ENCODE assay signal across 25 cellular contexts in the genomic region with DNA sequence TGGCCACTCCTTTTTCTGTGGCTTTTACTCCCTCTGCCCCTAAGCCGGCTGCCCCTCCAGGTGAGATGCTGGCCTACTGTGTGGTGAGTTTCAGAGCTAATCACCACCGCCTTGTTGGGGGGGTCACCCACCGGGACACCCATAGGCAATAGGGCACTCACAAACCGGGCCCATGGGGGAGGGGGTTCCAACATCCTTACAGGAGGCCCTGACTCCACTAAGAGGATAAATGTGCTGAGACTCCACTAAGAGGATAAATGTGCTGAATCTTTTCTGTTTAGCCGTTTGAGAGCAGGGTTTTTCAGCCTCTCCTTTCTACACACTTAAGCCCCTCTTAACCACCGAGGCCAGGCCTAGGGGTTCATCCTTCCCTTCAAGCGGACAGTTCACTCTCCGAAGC.
"Had no signal": no experiment of that assay in that cellular context is flagged by ENCODE, and none has a peak within 500 bp of the region (broad histone marks: within the 10 kb centered on the region; RNA-seq: fewer than 3 reads in every experiment).

No MANE protein-coding gene starts in this region.

- ATAC-seq: activated naive CD4-positive, alpha-beta T cell treated with anti-CD3 and anti-CD28 coated beads, Interleukin-2, amount 50 U/mL, for 72 hours; activated naive CD8-positive, alpha-beta T cell treated with anti-CD3 and anti-CD28 coated beads, Interleukin-2, amount 50 U/mL, for 24 hours; K562; PC-3 had no signal

- H3K4me3 Mint-ChIP-seq: activated B cell treated with CpG ODN at 0.5 μM for 24 hours; activated CD4-positive, alpha-beta T cell treated with anti-CD3 and anti-CD28 coated beads, Interleukin-2, amount 10 ng/mL, durations not matched to agents 24 days and 14 days; activated naive CD8-positive, alpha-beta T cell treated with anti-CD3 and anti-CD28 coated beads, Interleukin-2, amount 50 U/mL, for 24 hours; activated T-cell treated with anti-CD3 and anti-CD28 coated beads, Interleukin-2, amount 50 U/mL, for 24 hours; activated T-helper 1 cell treated with anti-CD3 and anti-CD28 coated beads, Interleukin-12 subunit alpha, Interleukin-12 subunit beta, Interleukin-2, Interleukin-4 antibody, amounts not matched to agents 30 ng/mL and 10 ng/mL and 1 ng/mL, durations not matched to agents 14 hours and 24 hours and 36 hours; T-helper 1 cell treated with Interleukin-12 subunit alpha and Interleukin-12 subunit beta and Interleukin-4 antibody, amounts not matched to agents 30 μg/mL and 1 μg/mL, for 36 hours had no signal

- H3K9me3 Mint-ChIP-seq: activated B cell treated with CpG ODN at 0.5 μM for 24 hours; activated CD4-positive, alpha-beta T cell treated with anti-CD3 and anti-CD28 coated beads, Interleukin-2, amount 10 ng/mL, durations not matched to agents 24 days and 14 days; activated naive CD4-positive, alpha-beta T cell treated with anti-CD3 and anti-CD28 coated beads, Interleukin-2, amount 50 U/mL, for 72 hours; activated naive CD8-positive, alpha-beta T cell treated with anti-CD3 and anti-CD28 coated beads, Interleukin-2, amount 50 U/mL, for 24 hours; activated T-cell treated with anti-CD3 and anti-CD28 coated beads, Interleukin-2, amount 50 U/mL, for 24 hours; activated T-helper 1 cell treated with anti-CD3 and anti-CD28 coated beads, Interleukin-12 subunit alpha, Interleukin-12 subunit beta, Interleukin-2, Interleukin-4 antibody, amounts not matched to agents 30 ng/mL and 10 ng/mL and 1 ng/mL, durations not matched to agents 14 hours and 24 hours and 36 hours; T-helper 1 cell treated with Interleukin-12 subunit alpha and Interleukin-12 subunit beta and Interleukin-4 antibody, amounts not matched to agents 30 μg/mL and 1 μg/mL, for 36 hours had no signal

- H3K36me3 Mint-ChIP-seq: activated naive CD4-positive, alpha-beta T cell treated with anti-CD3 and anti-CD28 coated beads, Interleukin-2, amount 50 U/mL, for 72 hours had no signal

- H3K27ac ChIP-seq: ascending aorta had no signal

- H3K36me3 ChIP-seq: ascending aorta had no signal

- H3K27me3 Mint-ChIP-seq: activated T-cell treated with anti-CD3 and anti-CD28 coated beads, Interleukin-2, amount 50 U/mL, for 24 hours had no signal

- H3K4me3 ChIP-seq: ascending aorta, K562 had no signal

- H3K27me3 ChIP-seq: ascending aorta had no signal

- H3K27ac Mint-ChIP-seq: activated B cell treated with CpG ODN at 0.5 μM for 24 hours; activated CD4-positive, alpha-beta T cell treated with anti-CD3 and anti-CD28 coated beads, Interleukin-2, amount 10 ng/mL, durations not matched to agents 24 days and 14 days; activated naive CD4-positive, alpha-beta T cell treated with anti-CD3 and anti-CD28 coated beads, Interleukin-2, amount 50 U/mL, for 72 hours; activated naive CD8-positive, alpha-beta T cell treated with anti-CD3 and anti-CD28 coated beads, Interleukin-2, amount 50 U/mL, for 24 hours; activated T-cell treated with anti-CD3 and anti-CD28 coated beads, Interleukin-2, amount 50 U/mL, for 24 hours; activated T-helper 1 cell treated with anti-CD3 and anti-CD28 coated beads, Interleukin-12 subunit alpha, Interleukin-12 subunit beta, Interleukin-2, Interleukin-4 antibody, amounts not matched to agents 30 ng/mL and 10 ng/mL and 1 ng/mL, durations not matched to agents 14 hours and 24 hours and 36 hours; T-helper 1 cell treated with Interleukin-12 subunit alpha and Interleukin-12 subunit beta and Interleukin-4 antibody, amounts not matched to agents 30 μg/mL and 1 μg/mL, for 36 hours had no signal

- H3K9me3 ChIP-seq: ascending aorta had no signal

- H3K4me1 Mint-ChIP-seq: activated B cell treated with CpG ODN at 0.5 μM for 24 hours; activated CD4-positive, alpha-beta T cell treated with anti-CD3 and anti-CD28 coated beads, Interleukin-2, amount 10 ng/mL, durations not matched to agents 24 days and 14 days; activated naive CD8-positive, alpha-beta T cell treated with anti-CD3 and anti-CD28 coated beads, Interleukin-2, amount 50 U/mL, for 24 hours had no signal

- DNase-seq: activated B cell treated with CpG ODN at 0.5 μM for 24 hours; activated CD4-positive, alpha-beta T cell treated with anti-CD3 and anti-CD28 coated beads for 1 hour; activated CD4-positive, alpha-beta T cell treated with anti-CD3 and anti-CD28 coated beads, Interleukin-2, amount 10 ng/mL, durations not matched to agents 24 days and 14 days; activated CD4-positive, alpha-beta T cell treated with anti-CD3 and anti-CD28 coated beads, Interleukin-2, amount 50 U/mL, for 48 hours; activated effector memory CD4-positive, alpha-beta T cell treated with Interleukin-2 at 50 U/mL for 16 hours; activated naive CD4-positive, alpha-beta T cell; activated naive CD8-positive, alpha-beta T cell treated with anti-CD3 and anti-CD28 coated beads, Interleukin-2, amount 50 U/mL, for 24 hours; activated T-cell treated with anti-CD3 and anti-CD28 coated beads, Interleukin-2, amount 50 U/mL, for 24 hours; amniotic stem cell; central memory CD4-positive, alpha-beta T cell; Karpas-422; MM.1S; NCI-H1105; NCI-H1436; NCI-H1694 treated with DMSO at 0.1 percent for 48 hours; NCI-H2081; NCI-H446 treated with DMSO at 0.1 percent for 48 hours; NCI-H524 treated with DMSO at 0.1 percent for 48 hours; PC-3; SHP77 treated with DMSO at 0.1 percent for 48 hours had no signal
